In the genomic region with DNA sequence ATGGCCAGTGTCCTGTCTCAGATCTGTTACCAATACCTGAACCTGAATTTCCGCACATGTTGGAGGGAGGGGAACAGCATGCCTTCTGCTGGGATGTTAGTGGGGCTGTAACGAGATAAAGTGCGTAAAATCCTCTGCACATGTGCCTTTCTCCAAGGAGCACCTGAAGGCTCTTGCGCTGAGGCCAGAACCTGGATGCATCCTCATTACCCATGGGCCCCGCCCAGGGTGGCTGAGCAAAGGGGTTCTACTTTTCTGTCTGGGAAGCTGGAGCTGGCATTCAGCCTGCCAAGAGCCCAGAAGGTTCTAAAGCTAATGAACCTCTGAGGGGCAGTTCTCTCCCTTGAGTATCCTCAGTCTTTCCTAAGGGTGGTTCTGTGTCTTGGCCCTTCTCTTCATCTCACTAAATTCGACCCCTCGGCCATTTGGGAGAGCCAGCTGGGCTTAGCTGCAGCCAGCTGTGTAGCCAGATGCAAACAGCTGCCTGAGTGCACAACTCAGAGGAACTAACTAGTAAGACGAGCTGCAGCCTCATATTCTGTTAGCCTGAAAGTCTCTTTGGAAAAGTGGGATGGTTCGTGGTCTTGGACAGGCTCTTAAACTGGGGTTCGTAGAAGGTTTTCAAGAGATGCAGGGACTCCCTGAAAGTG, we compare ENCODE assay signal across 11 cellular contexts. TPM values are rescaled to one million over a fixed set of nuclear protein-coding genes. Genes with fewer than 3 reads are reported as not detected.
DNase-seq lines count a peak whose midpoint lies in the region; ATAC-seq, FAIRE-seq and TF ChIP-seq lines count a peak whose summit lies in the region.
"Had no signal": no experiment of that assay in that cellular context is flagged by ENCODE, and none has a peak within 500 bp of the region (broad histone marks: within the 10 kb centered on the region; RNA-seq: fewer than 3 reads in every experiment).

No MANE protein-coding gene starts in this region.

- H3K36me3 ChIP-seq in HCT116 (ENCODE audit: control insufficient read depth in 1 of 2, insufficient read depth in 2 of 2, low read length in 2 of 2) (peaks cover 0 to 12% of the 10 kb centered on the region in 2 experiments; a peak in 1 of 4 replicates), astrocyte (ENCODE audit: insufficient read depth, low read length) (no peaks in the 10 kb centered on the region), smooth muscle cell (ENCODE audit: low read depth) (no peaks in the 10 kb centered on the region)
- H3K36me3 ChIP-seq: right lobe of liver had no signal

- POLR2A ChIA-PET in HCT116 (lab: Charles Lee): interaction anchor here (7.3 kb wide), 1 partner anchor 31 kb away, joined by 65 read pairs; no protein-coding TSS in a partner anchor

- peak overlapping the region; percentile 95 for H3K4me3 Mint-ChIP-seq in astrocyte (ENCODE audit: unreplicated experiment)

- CTCF ChIA-PET in HCT116 (lab: Charles Lee): interaction anchor here (1.2 kb wide), 1 partner anchor 21 kb away, joined by 4 read pairs; no protein-coding TSS in a partner anchor

- peak overlapping the region; percentile 82 for H3K9ac ChIP-seq in HCT116 (ENCODE audit: low read length)
- H3K9ac ChIP-seq in astrocyte (ENCODE audit: low read length): peak overlapping the region; percentile 86
- H3K9ac ChIP-seq in smooth muscle cell (ENCODE audit: low read depth): no peak overlapping the region

- H3K36me3 Mint-ChIP-seq in astrocyte (ENCODE audit: low read depth, unreplicated experiment): peaks cover 10% of the 10 kb centered on the region

- no peaks in the 10 kb centered on the region for H3K9me3 Mint-ChIP-seq in astrocyte (ENCODE audit: unreplicated experiment)
- H3K9me3 Mint-ChIP-seq: H9 had no signal

- no peaks in the 10 kb centered on the region for H3K27me3 Mint-ChIP-seq in astrocyte (ENCODE audit: low read depth, unreplicated experiment)

- peak overlapping the region; percentile 82 to 88 for H3K4me3 ChIP-seq in HCT116 (replicated peaks in 1 of 2; ENCODE audit: low read depth in 1 of 2, low read length in 2 of 2)
- H3K4me3 ChIP-seq in astrocyte (ENCODE audit: insufficient read depth, low read depth, low read length): peak overlapping the region; percentile 74
- no peak overlapping the region for H3K4me3 ChIP-seq in smooth muscle cell
- H3K4me3 ChIP-seq: right lobe of liver had no signal

- H2AFZ ChIP-seq in HCT116 (ENCODE audit: low read depth, low read length, poor library complexity, severe bottlenecking) (no peak overlapping the region), astrocyte (ENCODE audit: low read depth, low read length) (no peak overlapping the region), smooth muscle cell (ENCODE audit: low read depth) (no peak overlapping the region)

- BruUV-seq in HCT116 (replicated peaks; lab: Mats Ljungman, UMichigan): TSS peak; percentile 20

- H3K9me2 ChIP-seq in HCT116 (ENCODE audit: insufficient read depth): no peaks in the 10 kb centered on the region

- H3K27ac Mint-ChIP-seq in astrocyte (ENCODE audit: unreplicated experiment): peak overlapping the region; percentile 59

- TF ChIP-seq POLR2A in HCT116 (IDR thresholded peaks at IDR 0.05; ENCODE audit: borderline replicate concordance, extremely low read depth, insufficient read depth, insufficient read length): no peak

- peak overlapping the region; percentile 87 for H3K4me2 ChIP-seq in HCT116 (ENCODE audit: low read length)
- peak overlapping the region; percentile 97 for H3K4me2 ChIP-seq in astrocyte (ENCODE audit: low read length)
- H3K4me2 ChIP-seq in smooth muscle cell: peak overlapping the region; percentile 94

- peaks cover 48% of the 10 kb centered on the region for H3K4me1 Mint-ChIP-seq in astrocyte (ENCODE audit: low read depth, unreplicated experiment)

- FAIRE-seq in astrocyte (lab: Jason Lieb, UNC): no peak

- WGBS in smooth muscle cell (ENCODE audit: low lambda C conversion rate): 90% methylated on average over 10 of the region's 10 CpGs

- H3K4me1 ChIP-seq in HCT116 (ENCODE audit: control insufficient read depth in 1 of 2, insufficient read depth in 2 of 2, low read length in 2 of 2) (peaks cover 75 to 86% of the 10 kb centered on the region in 2 experiments), astrocyte (ENCODE audit: insufficient read depth, low read length) (peaks cover 83% of the 10 kb centered on the region), smooth muscle cell (ENCODE audit: low read depth) (peaks cover 21% of the 10 kb centered on the region)

- no peak for TF ChIP-seq RAD21 in HCT116 (IDR thresholded peaks at IDR 0.05; ENCODE audit: low read depth)

- H4K20me1 ChIP-seq in HCT116 (ENCODE audit: insufficient read depth): no peaks in the 10 kb centered on the region
- H4K20me1 ChIP-seq in astrocyte (ENCODE audit: insufficient read depth, low read length): peaks cover 37% of the 10 kb centered on the region
- H4K20me1 ChIP-seq in smooth muscle cell (ENCODE audit: low read depth): peaks cover 20% of the 10 kb centered on the region

- no peaks in the 10 kb centered on the region for H3K9me3 ChIP-seq in HCT116 (ENCODE audit: control insufficient read depth in 1 of 2, insufficient read depth in 1 of 2, low read depth in 1 of 2, low read length in 2 of 2)
- no peaks in the 10 kb centered on the region for H3K9me3 ChIP-seq in astrocyte (ENCODE audit: insufficient read depth, low read depth, low read length)
- H3K9me3 ChIP-seq in smooth muscle cell (replicated peaks; ENCODE audit: low read depth): no peaks in the 10 kb centered on the region
- H3K9me3 ChIP-seq: right lobe of liver had no signal

- H3F3A ChIP-seq in smooth muscle cell (ENCODE audit: low read depth): peaks cover 24% of the 10 kb centered on the region

- RAD21 ChIA-PET in HCT116 (lab: Charles Lee; ENCODE audit: low non-redundant PET in 1 of 2, low total read pairs in 2 of 2, uncharacterized antibody in 2 of 2, unreplicated experiment in 2 of 2): no interaction called here

- no peaks in the 10 kb centered on the region for H3K27me3 ChIP-seq in HCT116 (ENCODE audit: insufficient read depth, low read length)
- H3K27me3 ChIP-seq in astrocyte (ENCODE audit: insufficient read depth, low read length): no peaks in the 10 kb centered on the region
- no peaks in the 10 kb centered on the region for H3K27me3 ChIP-seq in smooth muscle cell (ENCODE audit: low read depth)

- intact Hi-C loops in HCT116 (cut with micrococcal nuclease): no loop called here

- DNase-seq in HCT116 (ENCODE audit: low read depth, low spot score) (no peak), astrocyte (ENCODE audit: low read depth) (no peak), left kidney (ENCODE audit: low read depth, low spot score) (peak; percentile 51), smooth muscle cell (lab: John Stamatoyannopoulos, UW; ENCODE audit: unreplicated experiment) (no peak), HK-2 (ENCODE audit: unreplicated experiment) (no peak)
- DNase-seq: EL, H9, NCI-H2227 treated with DMSO at 0.1 percent for 48 hours had no signal

- peak overlapping the region; percentile 93 for H3K27ac ChIP-seq in HCT116 (ENCODE audit: low read depth, low read length)
- peak overlapping the region; percentile 96 for H3K27ac ChIP-seq in astrocyte (ENCODE audit: low read depth, low read length)
- peak overlapping the region; percentile 86 for H3K27ac ChIP-seq in smooth muscle cell (ENCODE audit: low read depth)

- H3K79me2 ChIP-seq in HCT116 (ENCODE audit: insufficient read depth, low read length): peaks cover 76% of the 10 kb centered on the region
- peaks cover 94% of the 10 kb centered on the region for H3K79me2 ChIP-seq in astrocyte (ENCODE audit: insufficient read depth, low read length)
- H3K79me2 ChIP-seq in smooth muscle cell (ENCODE audit: low read depth): peaks cover 33% of the 10 kb centered on the region

- ATAC-seq in HCT116 (no peak), HG03039 (IDR thresholded peaks at IDR 0.05; ENCODE audit: unreplicated experiment) (no peak), HG03571 (IDR thresholded peaks at IDR 0.05; ENCODE audit: unreplicated experiment) (no peak)
- ATAC-seq: right lobe of liver had no signal

- TF ChIP-seq CTCF in HCT116 (IDR thresholded peaks at IDR 0.05 in 2 of 3, conservative IDR thresholded peaks at IDR 0.05 in 1 of 3; ENCODE audit: borderline replicate concordance in 1 of 3, insufficient read depth in 1 of 3, low read depth in 2 of 3, low read length in 2 of 3): no peak
- no peak for TF ChIP-seq CTCF in astrocyte (IDR thresholded peaks at IDR 0.05; ENCODE audit: insufficient read depth, low read depth, low read length)
- no peak for TF ChIP-seq CTCF in smooth muscle cell (IDR thresholded peaks at IDR 0.05; ENCODE audit: borderline replicate concordance, insufficient read depth, poor library complexity, severe bottlenecking)

TF ChIP-seq in HCT116, 20 proteins besides CTCF, POLR2A, EP300 and RAD21:
- no peak for TF ChIP-seq FOSL1 (IDR thresholded peaks at IDR 0.05; ENCODE audit: low read depth)
- TF ChIP-seq POLR2AphosphoS5 (IDR thresholded peaks at IDR 0.05; ENCODE audit: low read depth, low read length): peak; percentile 50

RNA-seq across cellular contexts. Expression of a gene that starts 2.5 kb away (rescaled TPM):
- 392 TPM for total RNA-seq in HCT116 (2021; ENCODE audit: unreplicated experiment)
- polyA plus RNA-seq in HCT116 (2012): 522 and 560 TPM in 2 replicates
- total RNA-seq in astrocyte: 319 and 373 TPM in 2 replicates
- 44.7 and 77.9 TPM in 2 replicates for total RNA-seq in smooth muscle cell
- 30.0 and 70.4 TPM in 2 replicates for polyA plus RNA-seq in smooth muscle cell

RNA-seq across cellular contexts. Expression of a gene that starts 36.7 kb away (rescaled TPM):
- 39.1 TPM for total RNA-seq in HCT116 (2021; ENCODE audit: unreplicated experiment)
- 62.1 and 68.9 TPM in 2 replicates for polyA plus RNA-seq in HCT116 (2012)
- total RNA-seq in astrocyte: 25.8 and 26.8 TPM in 2 replicates
- total RNA-seq in smooth muscle cell: 21.7 and 28.2 TPM in 2 replicates
- polyA plus RNA-seq in smooth muscle cell: 34.3 and 36.5 TPM in 2 replicates
